In genomic region chr11:119743041-119743440, GRCh38 we compare ENCODE assay signal across 1 cellular context.
TF ChIP-seq lines count a peak whose summit lies in the region.

No MANE protein-coding gene starts in this region.

TF ChIP-seq in H1, 55 proteins besides CTCF, POLR2A, EP300 and RAD21:
- no peak for TF ChIP-seq KDM4A (IDR thresholded peaks at IDR 0.05; ENCODE audit: low read depth, low read length, severe bottlenecking)
- no peak for TF ChIP-seq SP4 (IDR thresholded peaks at IDR 0.05; ENCODE audit: low read length)
- TF ChIP-seq SIX5 (IDR thresholded peaks at IDR 0.05; ENCODE audit: low read depth, low read length) = no peak
- no peak for TF ChIP-seq TAF1 (IDR thresholded peaks at IDR 0.05; ENCODE audit: low read depth, low read length)
- TF ChIP-seq, protein P1, sequence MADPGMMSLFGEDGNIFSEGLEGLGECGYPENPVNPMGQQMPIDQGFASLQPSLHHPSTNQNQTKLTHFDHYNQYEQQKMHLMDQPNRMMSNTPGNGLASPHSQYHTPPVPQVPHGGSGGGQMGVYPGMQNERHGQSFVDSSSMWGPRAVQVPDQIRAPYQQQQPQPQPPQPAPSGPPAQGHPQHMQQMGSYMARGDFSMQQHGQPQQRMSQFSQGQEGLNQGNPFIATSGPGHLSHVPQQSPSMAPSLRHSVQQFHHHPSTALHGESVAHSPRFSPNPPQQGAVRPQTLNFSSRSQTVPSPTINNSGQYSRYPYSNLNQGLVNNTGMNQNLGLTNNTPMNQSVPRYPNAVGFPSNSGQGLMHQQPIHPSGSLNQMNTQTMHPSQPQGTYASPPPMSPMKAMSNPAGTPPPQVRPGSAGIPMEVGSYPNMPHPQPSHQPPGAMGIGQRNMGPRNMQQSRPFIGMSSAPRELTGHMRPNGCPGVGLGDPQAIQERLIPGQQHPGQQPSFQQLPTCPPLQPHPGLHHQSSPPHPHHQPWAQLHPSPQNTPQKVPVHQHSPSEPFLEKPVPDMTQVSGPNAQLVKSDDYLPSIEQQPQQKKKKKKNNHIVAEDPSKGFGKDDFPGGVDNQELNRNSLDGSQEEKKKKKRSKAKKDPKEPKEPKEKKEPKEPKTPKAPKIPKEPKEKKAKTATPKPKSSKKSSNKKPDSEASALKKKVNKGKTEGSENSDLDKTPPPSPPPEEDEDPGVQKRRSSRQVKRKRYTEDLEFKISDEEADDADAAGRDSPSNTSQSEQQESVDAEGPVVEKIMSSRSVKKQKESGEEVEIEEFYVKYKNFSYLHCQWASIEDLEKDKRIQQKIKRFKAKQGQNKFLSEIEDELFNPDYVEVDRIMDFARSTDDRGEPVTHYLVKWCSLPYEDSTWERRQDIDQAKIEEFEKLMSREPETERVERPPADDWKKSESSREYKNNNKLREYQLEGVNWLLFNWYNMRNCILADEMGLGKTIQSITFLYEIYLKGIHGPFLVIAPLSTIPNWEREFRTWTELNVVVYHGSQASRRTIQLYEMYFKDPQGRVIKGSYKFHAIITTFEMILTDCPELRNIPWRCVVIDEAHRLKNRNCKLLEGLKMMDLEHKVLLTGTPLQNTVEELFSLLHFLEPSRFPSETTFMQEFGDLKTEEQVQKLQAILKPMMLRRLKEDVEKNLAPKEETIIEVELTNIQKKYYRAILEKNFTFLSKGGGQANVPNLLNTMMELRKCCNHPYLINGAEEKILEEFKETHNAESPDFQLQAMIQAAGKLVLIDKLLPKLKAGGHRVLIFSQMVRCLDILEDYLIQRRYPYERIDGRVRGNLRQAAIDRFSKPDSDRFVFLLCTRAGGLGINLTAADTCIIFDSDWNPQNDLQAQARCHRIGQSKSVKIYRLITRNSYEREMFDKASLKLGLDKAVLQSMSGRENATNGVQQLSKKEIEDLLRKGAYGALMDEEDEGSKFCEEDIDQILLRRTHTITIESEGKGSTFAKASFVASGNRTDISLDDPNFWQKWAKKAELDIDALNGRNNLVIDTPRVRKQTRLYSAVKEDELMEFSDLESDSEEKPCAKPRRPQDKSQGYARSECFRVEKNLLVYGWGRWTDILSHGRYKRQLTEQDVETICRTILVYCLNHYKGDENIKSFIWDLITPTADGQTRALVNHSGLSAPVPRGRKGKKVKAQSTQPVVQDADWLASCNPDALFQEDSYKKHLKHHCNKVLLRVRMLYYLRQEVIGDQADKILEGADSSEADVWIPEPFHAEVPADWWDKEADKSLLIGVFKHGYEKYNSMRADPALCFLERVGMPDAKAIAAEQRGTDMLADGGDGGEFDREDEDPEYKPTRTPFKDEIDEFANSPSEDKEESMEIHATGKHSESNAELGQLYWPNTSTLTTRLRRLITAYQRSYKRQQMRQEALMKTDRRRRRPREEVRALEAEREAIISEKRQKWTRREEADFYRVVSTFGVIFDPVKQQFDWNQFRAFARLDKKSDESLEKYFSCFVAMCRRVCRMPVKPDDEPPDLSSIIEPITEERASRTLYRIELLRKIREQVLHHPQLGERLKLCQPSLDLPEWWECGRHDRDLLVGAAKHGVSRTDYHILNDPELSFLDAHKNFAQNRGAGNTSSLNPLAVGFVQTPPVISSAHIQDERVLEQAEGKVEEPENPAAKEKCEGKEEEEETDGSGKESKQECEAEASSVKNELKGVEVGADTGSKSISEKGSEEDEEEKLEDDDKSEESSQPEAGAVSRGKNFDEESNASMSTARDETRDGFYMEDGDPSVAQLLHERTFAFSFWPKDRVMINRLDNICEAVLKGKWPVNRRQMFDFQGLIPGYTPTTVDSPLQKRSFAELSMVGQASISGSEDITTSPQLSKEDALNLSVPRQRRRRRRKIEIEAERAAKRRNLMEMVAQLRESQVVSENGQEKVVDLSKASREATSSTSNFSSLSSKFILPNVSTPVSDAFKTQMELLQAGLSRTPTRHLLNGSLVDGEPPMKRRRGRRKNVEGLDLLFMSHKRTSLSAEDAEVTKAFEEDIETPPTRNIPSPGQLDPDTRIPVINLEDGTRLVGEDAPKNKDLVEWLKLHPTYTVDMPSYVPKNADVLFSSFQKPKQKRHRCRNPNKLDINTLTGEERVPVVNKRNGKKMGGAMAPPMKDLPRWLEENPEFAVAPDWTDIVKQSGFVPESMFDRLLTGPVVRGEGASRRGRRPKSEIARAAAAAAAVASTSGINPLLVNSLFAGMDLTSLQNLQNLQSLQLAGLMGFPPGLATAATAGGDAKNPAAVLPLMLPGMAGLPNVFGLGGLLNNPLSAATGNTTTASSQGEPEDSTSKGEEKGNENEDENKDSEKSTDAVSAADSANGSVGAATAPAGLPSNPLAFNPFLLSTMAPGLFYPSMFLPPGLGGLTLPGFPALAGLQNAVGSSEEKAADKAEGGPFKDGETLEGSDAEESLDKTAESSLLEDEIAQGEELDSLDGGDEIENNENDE (IDR thresholded peaks at IDR 0.05; ENCODE audit: insufficient replicate concordance, low read length) = no peak
- TF ChIP-seq, protein P2, sequence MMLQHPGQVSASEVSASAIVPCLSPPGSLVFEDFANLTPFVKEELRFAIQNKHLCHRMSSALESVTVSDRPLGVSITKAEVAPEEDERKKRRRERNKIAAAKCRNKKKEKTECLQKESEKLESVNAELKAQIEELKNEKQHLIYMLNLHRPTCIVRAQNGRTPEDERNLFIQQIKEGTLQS (IDR thresholded peaks at IDR 0.05; ENCODE audit: insufficient read depth, low read depth, low read length) = no peak
- no peak for TF ChIP-seq CBX8 (IDR thresholded peaks at IDR 0.05; ENCODE audit: borderline replicate concordance, low read depth, low read length)
- TF ChIP-seq MAFK (IDR thresholded peaks at IDR 0.05; ENCODE audit: low read depth, low read length) = no peak
- TF ChIP-seq TCF12 (IDR thresholded peaks at IDR 0.05; ENCODE audit: low read depth, low read length) = no peak
- no peak for TF ChIP-seq GABPA (IDR thresholded peaks at IDR 0.05; ENCODE audit: borderline replicate concordance, insufficient read depth, low read length)
